In the genomic region with DNA sequence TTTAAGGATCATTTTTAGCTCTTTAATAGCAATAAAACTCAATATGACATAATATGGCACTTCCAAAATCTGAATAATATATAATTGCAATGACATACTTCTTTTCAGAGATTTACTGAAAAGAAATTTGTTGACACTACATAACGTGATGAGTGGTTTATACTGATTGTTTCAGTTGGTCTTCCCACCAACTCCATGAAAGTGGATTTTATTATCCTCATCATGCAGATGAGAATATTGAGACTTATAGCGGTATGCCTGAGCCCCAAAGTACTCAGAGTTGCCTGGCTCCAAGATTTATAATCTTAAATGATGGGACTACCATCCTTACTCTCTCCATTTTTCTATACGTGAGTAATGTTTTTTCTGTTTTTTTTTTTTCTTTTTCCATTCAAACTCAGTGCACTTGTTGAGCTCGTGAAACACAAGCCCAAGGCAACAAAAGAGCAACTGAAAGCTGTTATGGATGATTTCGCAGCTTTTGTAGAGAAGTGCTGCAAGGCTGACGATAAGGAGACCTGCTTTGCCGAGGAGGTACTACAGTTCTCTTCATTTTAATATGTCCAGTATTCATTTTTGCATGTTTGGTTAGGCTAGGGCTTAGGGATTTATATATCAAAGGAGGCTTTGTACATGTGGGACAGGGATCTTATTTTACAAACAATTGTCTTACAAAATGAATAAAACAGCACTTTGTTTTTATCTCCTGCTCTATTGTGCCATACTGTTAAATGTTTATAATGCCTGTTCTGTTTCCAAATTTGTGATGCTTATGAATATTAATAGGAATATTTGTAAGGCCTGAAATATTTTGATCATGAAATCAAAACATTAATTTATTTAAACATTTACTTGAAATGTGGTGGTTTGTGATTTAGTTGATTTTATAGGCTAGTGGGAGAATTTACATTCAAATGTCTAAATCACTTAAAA, we compare ENCODE assay signal across 23 cellular contexts. TPM values are rescaled to one million over a fixed set of nuclear protein-coding genes. Genes with fewer than 3 reads are reported as not detected.
DNase-seq lines count a peak whose midpoint lies in the region; ATAC-seq and FAIRE-seq lines count a peak whose summit lies in the region.
"Had no signal": no experiment of that assay in that cellular context is flagged by ENCODE, and none has a peak within 500 bp of the region (broad histone marks: within the 10 kb centered on the region; RNA-seq: fewer than 3 reads in every experiment).

No MANE protein-coding gene starts in this region.

- ATAC-seq in HG02798 (IDR thresholded peaks at IDR 0.05; ENCODE audit: poor library complexity, unreplicated experiment) (no peak), GM18909 (IDR thresholded peaks at IDR 0.05; ENCODE audit: poor library complexity, unreplicated experiment) (no peak), sciatic nerve (no peak)
- ATAC-seq: CD8-positive, alpha-beta T cell; GM12878; HCT116 had no signal

- intact Hi-C loops in sciatic nerve (cut with DNase I) = no loop called here

- peak; percentile 36 for FAIRE-seq in frontal cortex (lab: Jason Lieb, UNC)
- FAIRE-seq: G401.6, GM12878, H1 had no signal

- DNase-seq in NCI-H526 treated with DMSO at 0.1 percent for 48 hours (lab: John Stamatoyannopoulos, UW) = peak; percentile 71
- no peak for DNase-seq in frontal cortex (ENCODE audit: low spot score in 2 of 2)
- DNase-seq in medulla oblongata (ENCODE audit: extremely low spot score) = peak; percentile 22
- no peak for DNase-seq in activated T-cell treated with anti-CD3 and anti-CD28 coated beads, Interleukin-2, amount 50 U/mL, for 1 hour
- no peak for DNase-seq in sciatic nerve (ENCODE audit: low spot score)
- DNase-seq: Caco-2; CD8-positive, alpha-beta T cell; NCI-H1048; NCI-H1417 treated with DMSO at 0.1 percent for 48 hours; NCI-H1694 treated with DMSO at 0.1 percent for 48 hours; NCI-H2081 treated with DMSO at 0.1 percent for 48 hours; NCI-H446 treated with DMSO at 0.1 percent for 48 hours; NCI-H69; Right ventricle myocardium superior; RPMI8226 had no signal

RNA-seq across cellular contexts. Expression of gene ALB, which starts 15.3 kb away (rescaled TPM):
- 0.41 TPM for total RNA-seq in frontal cortex
- 1.0 TPM for total RNA-seq in sciatic nerve
- total RNA-seq: A673, H1, SJSA1 had no signal

RNA-seq across cellular contexts. Expression of gene AFP, which starts 16.6 kb away (rescaled TPM):
- not detected for total RNA-seq in frontal cortex
- total RNA-seq in sciatic nerve = not detected
- total RNA-seq: A673; CD8-positive, alpha-beta T cell; Right ventricle myocardium superior had no signal

Comparison
In these comparisons a context has a peak if more than half of its experiments do, and no peak if none do; other contexts are left out.
1. DNase-seq: peak in NCI-H526 treated with DMSO at 0.1 percent for 48 hours (single experiment) and medulla oblongata (single experiment); none in frontal cortex (0 of 2), activated T-cell treated with anti-CD3 and anti-CD28 coated beads, Interleukin-2, amount 50 U/mL, for 1 hour (single experiment) and sciatic nerve (single experiment).